ENCODE assay signal across 15 cellular contexts in genomic region chr7:24923172-24923865, GRCh38. TPM values are rescaled to one million over a fixed set of nuclear protein-coding genes. Genes with fewer than 3 reads are reported as not detected.
DNase-seq lines count a peak whose midpoint lies in the region; ATAC-seq lines count a peak whose summit lies in the region.
"Had no signal": no experiment of that assay in that cellular context is flagged by ENCODE, and none has a peak within 500 bp of the region (broad histone marks: within the 10 kb centered on the region; RNA-seq: fewer than 3 reads in every experiment).

No MANE protein-coding gene starts in this region.

- ATAC-seq in memory B cell (ENCODE audit: low read depth) (no peak), left colon (no peak)

- H3K4me1 Mint-ChIP-seq in T-helper 2 cell treated with Interferon-gamma antibody and Interleukin-4, amounts not matched to agents 5 μg/mL and 100 μg/mL, for 36 hours (ENCODE audit: low read depth): peaks cover 78% of the 10 kb centered on the region
- H3K4me1 Mint-ChIP-seq in activated naive CD8-positive, alpha-beta T cell (ENCODE audit: low read depth): peaks cover 62% of the 10 kb centered on the region
- peaks cover 48% of the 10 kb centered on the region for H3K4me1 Mint-ChIP-seq in memory B cell

- peak overlapping the region; percentile 48 for H3K4me3 Mint-ChIP-seq in T-helper 2 cell treated with Interferon-gamma antibody and Interleukin-4, amounts not matched to agents 5 μg/mL and 100 μg/mL, for 36 hours
- H3K4me3 Mint-ChIP-seq in activated naive CD8-positive, alpha-beta T cell: no peak overlapping the region
- H3K4me3 Mint-ChIP-seq in memory B cell: no peak overlapping the region

- peak overlapping the region; percentile 89 for H3K27ac Mint-ChIP-seq in T-helper 2 cell treated with Interferon-gamma antibody and Interleukin-4, amounts not matched to agents 5 μg/mL and 100 μg/mL, for 36 hours
- H3K27ac Mint-ChIP-seq in activated naive CD8-positive, alpha-beta T cell: peak overlapping the region; percentile 62
- peak overlapping the region; percentile 56 for H3K27ac Mint-ChIP-seq in memory B cell

- intact Hi-C loops in left colon (cut with DNase I, micrococcal nuclease): no loop called here

- H3K9me3 Mint-ChIP-seq in T-helper 2 cell treated with Interferon-gamma antibody and Interleukin-4, amounts not matched to agents 5 μg/mL and 100 μg/mL, for 36 hours: peaks cover 4% of the 10 kb centered on the region
- H3K9me3 Mint-ChIP-seq in activated naive CD8-positive, alpha-beta T cell (ENCODE audit: low read depth): no peaks in the 10 kb centered on the region
- no peaks in the 10 kb centered on the region for H3K9me3 Mint-ChIP-seq in memory B cell

- no peaks in the 10 kb centered on the region for H3K27me3 Mint-ChIP-seq in T-helper 2 cell treated with Interferon-gamma antibody and Interleukin-4, amounts not matched to agents 5 μg/mL and 100 μg/mL, for 36 hours (ENCODE audit: low read depth)
- H3K27me3 Mint-ChIP-seq in activated naive CD8-positive, alpha-beta T cell: no peaks in the 10 kb centered on the region
- no peaks in the 10 kb centered on the region for H3K27me3 Mint-ChIP-seq in memory B cell

- no peak for DNase-seq in T-helper 2 cell treated with Interferon-gamma antibody and Interleukin-4, amounts not matched to agents 5 μg/mL and 100 μg/mL, for 36 hours (ENCODE audit: low spot score)
- DNase-seq in T-helper 2 cell (no peak), NCI-H226 (peak; percentile 37), memory B cell (ENCODE audit: low spot score in 2 of 2) (no peak), islet precursor cell (no peak), left colon (no peak), HPDE6-E6E7 (ENCODE audit: extremely low spot score) (no peak)
- DNase-seq: 8988T; dermis blood vessel endothelial cell; NCI-H2107; NK-92 treated with Interleukin-12 subunit alpha and Interleukin-12 subunit beta, amount 100 ng/mL, for 24 hours; occipital lobe; SW 1271; testis had no signal

- peaks cover 16% of the 10 kb centered on the region for H3K36me3 Mint-ChIP-seq in T-helper 2 cell treated with Interferon-gamma antibody and Interleukin-4, amounts not matched to agents 5 μg/mL and 100 μg/mL, for 36 hours (ENCODE audit: low read depth)
- H3K36me3 Mint-ChIP-seq in activated naive CD8-positive, alpha-beta T cell: peaks cover 4% of the 10 kb centered on the region
- peaks cover 5% of the 10 kb centered on the region for H3K36me3 Mint-ChIP-seq in memory B cell

RNA-seq across cellular contexts. Expression of gene OSBPL3, which starts 56.7 kb away (rescaled TPM):
- total RNA-seq in left colon: 10 to 100 TPM; 11.0 to 13.2 TPM
